1 cellular context compared by ENCODE assay signal in the genomic region with DNA sequence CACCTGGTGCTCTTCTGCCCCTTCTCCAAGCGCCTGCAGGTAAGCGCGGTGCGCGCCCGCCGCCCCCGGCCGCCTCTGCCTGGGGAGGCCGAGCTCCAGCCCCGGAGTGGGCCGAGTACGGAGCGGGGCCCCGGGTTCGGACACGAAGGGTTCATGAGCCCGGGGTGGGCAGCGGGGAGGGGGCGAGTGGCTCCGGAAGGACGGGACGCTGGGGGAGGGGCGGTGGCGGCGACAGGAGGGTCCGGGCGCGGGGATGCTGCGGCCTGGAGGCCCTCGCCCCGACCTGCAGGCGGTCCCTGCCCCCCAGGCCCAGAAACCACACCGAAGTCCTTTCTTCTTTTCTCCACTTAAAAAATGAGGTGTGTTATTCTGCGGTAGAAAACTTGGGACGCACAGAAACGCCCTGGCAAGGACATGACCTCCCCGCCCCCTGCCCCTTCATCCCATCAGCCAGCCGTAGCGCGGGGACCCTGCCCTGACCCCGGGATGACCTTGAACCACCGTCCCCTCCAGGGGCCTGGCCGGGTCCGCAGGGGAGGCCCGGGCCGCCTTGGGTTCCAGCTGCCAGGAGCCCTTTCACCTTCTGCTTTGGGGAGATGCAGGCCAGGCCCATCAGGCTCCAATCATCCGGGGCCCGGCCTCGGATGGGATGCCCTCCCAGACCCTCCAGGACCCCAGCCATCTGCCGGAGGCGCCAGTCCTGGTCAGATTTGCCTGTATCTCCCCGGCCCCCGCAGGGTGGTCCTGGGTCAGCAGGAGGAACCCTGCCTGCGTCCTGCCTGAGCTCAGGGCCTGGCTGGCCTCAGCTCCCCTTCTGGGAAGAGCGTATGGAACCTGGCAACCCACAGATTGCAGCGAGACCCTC.
TF ChIP-seq lines count a peak whose summit lies in the region.

No MANE protein-coding gene starts in this region.

TF ChIP-seq in GM12878, 131 proteins besides CTCF, POLR2A, EP300 and RAD21:
- TF ChIP-seq NFXL1 (IDR thresholded peaks at IDR 0.05; ENCODE audit: borderline replicate concordance) (no peak), HDAC6 (IDR thresholded peaks at IDR 0.05; ENCODE audit: unreplicated experiment) (no peak), ATF7 (IDR thresholded peaks at IDR 0.05; ENCODE audit: low read depth) (no peak), MTA2 (IDR thresholded peaks at IDR 0.05; ENCODE audit: low read depth) (no peak), RAD51 (IDR thresholded peaks at IDR 0.05) (no peak), RUNX3 (IDR thresholded peaks at IDR 0.05; ENCODE audit: low read length) (no peak), NFYA (IDR thresholded peaks at IDR 0.05; ENCODE audit: borderline replicate concordance, low read depth, low read length) (no peak), PML (IDR thresholded peaks at IDR 0.05; ENCODE audit: low read length) (no peak), ZNF207 (IDR thresholded peaks at IDR 0.05; ENCODE audit: borderline replicate concordance) (no peak), BRCA1 (IDR thresholded peaks at IDR 0.05; ENCODE audit: low read depth, low read length) (no peak), GATAD2B (conservative IDR thresholded peaks at IDR 0.05; ENCODE audit: low read depth) (no peak), LARP7 (IDR thresholded peaks at IDR 0.05) (no peak), TCF12 (IDR thresholded peaks at IDR 0.05; ENCODE audit: low read depth, low read length) (no peak), ZNF274 (IDR thresholded peaks at IDR 0.05; ENCODE audit: insufficient read depth, insufficient read length) (no peak)
- TF ChIP-seq, protein P1, sequence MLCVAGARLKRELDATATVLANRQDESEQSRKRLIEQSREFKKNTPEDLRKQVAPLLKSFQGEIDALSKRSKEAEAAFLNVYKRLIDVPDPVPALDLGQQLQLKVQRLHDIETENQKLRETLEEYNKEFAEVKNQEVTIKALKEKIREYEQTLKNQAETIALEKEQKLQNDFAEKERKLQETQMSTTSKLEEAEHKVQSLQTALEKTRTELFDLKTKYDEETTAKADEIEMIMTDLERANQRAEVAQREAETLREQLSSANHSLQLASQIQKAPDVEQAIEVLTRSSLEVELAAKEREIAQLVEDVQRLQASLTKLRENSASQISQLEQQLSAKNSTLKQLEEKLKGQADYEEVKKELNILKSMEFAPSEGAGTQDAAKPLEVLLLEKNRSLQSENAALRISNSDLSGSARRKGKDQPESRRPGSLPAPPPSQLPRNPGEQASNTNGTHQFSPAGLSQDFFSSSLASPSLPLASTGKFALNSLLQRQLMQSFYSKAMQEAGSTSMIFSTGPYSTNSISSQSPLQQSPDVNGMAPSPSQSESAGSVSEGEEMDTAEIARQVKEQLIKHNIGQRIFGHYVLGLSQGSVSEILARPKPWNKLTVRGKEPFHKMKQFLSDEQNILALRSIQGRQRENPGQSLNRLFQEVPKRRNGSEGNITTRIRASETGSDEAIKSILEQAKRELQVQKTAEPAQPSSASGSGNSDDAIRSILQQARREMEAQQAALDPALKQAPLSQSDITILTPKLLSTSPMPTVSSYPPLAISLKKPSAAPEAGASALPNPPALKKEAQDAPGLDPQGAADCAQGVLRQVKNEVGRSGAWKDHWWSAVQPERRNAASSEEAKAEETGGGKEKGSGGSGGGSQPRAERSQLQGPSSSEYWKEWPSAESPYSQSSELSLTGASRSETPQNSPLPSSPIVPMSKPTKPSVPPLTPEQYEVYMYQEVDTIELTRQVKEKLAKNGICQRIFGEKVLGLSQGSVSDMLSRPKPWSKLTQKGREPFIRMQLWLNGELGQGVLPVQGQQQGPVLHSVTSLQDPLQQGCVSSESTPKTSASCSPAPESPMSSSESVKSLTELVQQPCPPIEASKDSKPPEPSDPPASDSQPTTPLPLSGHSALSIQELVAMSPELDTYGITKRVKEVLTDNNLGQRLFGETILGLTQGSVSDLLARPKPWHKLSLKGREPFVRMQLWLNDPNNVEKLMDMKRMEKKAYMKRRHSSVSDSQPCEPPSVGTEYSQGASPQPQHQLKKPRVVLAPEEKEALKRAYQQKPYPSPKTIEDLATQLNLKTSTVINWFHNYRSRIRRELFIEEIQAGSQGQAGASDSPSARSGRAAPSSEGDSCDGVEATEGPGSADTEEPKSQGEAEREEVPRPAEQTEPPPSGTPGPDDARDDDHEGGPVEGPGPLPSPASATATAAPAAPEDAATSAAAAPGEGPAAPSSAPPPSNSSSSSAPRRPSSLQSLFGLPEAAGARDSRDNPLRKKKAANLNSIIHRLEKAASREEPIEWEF (IDR thresholded peaks at IDR 0.05; ENCODE audit: insufficient replicate concordance, low read depth, low read length): no peak
